6 cellular contexts compared by ENCODE assay signal in the genomic region with DNA sequence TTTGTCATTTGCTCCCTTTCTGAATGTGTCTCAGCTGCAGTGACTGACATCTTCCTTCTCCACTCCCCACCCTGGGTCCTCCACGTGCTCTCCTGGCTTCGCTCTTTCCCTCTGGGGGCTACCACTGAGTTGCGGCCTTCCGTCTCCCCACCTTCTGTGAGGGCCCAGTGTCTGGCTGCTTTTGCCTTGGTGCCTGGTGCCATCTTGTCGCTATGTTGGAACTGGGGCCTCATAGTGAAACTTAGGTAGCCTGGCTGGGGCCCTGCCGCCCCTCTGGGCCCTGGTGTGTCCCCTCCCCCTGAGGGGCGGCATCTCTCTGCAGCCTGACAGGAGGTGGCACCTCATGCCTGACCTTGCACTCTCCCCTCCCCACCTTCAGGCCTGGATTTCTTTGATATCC.
"Had no signal": no experiment of that assay in that cellular context is flagged by ENCODE, and none has a peak within 500 bp of the region (broad histone marks: within the 10 kb centered on the region; RNA-seq: fewer than 3 reads in every experiment).

No MANE protein-coding gene starts in this region.

- DNase-seq: H7, HCEC 1CT, IMR-90 had no signal

- H3K27ac Mint-ChIP-seq: GM23338 had no signal

- H3K9me3 Mint-ChIP-seq: GM23338 had no signal

- H3K4me2 ChIP-seq: GM23338 had no signal

- H3K4me3 Mint-ChIP-seq: GM23338 had no signal

- ATAC-seq: GM23338, K562 had no signal

- H2AFZ ChIP-seq: GM23338 had no signal

- FAIRE-seq: HTR-8/SVneo, K562 had no signal

- H3K4me1 Mint-ChIP-seq: GM23338 had no signal

- H3K4me3 ChIP-seq: GM23338, K562 had no signal
